8 cellular contexts compared by ENCODE assay signal in genomic region chr7:139645572-139646523, GRCh38.
DNase-seq lines count a peak whose midpoint lies in the region; ATAC-seq, FAIRE-seq and TF ChIP-seq lines count a peak whose summit lies in the region.

No MANE protein-coding gene starts in this region.

- H2AFZ ChIP-seq in mammary epithelial cell (ENCODE audit: low read depth, low read length) = no peak overlapping the region

- CTCF ChIA-PET in WTC11 (lab: Charles Lee) (interaction anchor here (0.6 to 4.2 kb wide), 56 partner anchors 9 to 372 kb away, joined by 3 to 51 read pairs (median 4); partner anchors contain the start of gene HIPK2), mammary epithelial cell (lab: Charles Lee; ENCODE audit: low non-redundant PET) (interaction anchor here (0.6 to 0.7 kb wide), 2 partner anchors 78 to 358 kb away, joined by 3 read pairs; no protein-coding TSS in a partner anchor)

- no peaks in the 10 kb centered on the region for H3K27me3 Mint-ChIP-seq in WTC11 (ENCODE audit: low read depth)

- H3K79me2 ChIP-seq in mammary epithelial cell (ENCODE audit: insufficient read depth, low read length) = peaks cover 44% of the 10 kb centered on the region

- H3K4me1 ChIP-seq in mammary epithelial cell (ENCODE audit: insufficient read depth, low read length) = peaks cover 5% of the 10 kb centered on the region

- peak; percentile 92 for TF ChIP-seq CTCF in WTC11 (IDR thresholded peaks at IDR 0.05)
- peak; percentile 85 to 94 for TF ChIP-seq CTCF in mammary epithelial cell (conservative IDR thresholded peaks at IDR 0.05 in 1 of 2, IDR thresholded peaks at IDR 0.05 in 1 of 2; ENCODE audit: extremely low read depth in 1 of 2, insufficient read depth in 1 of 2, low read depth in 1 of 2, low read length in 2 of 2)

- H3K4me1 Mint-ChIP-seq in WTC11 = peaks cover 30% of the 10 kb centered on the region

- H3K36me3 Mint-ChIP-seq in WTC11 = no peaks in the 10 kb centered on the region

- no peak overlapping the region for H3K27ac ChIP-seq in mammary epithelial cell (ENCODE audit: insufficient read depth, low read depth, low read length)

- H3K4me2 ChIP-seq in mammary epithelial cell (ENCODE audit: insufficient read depth, low read depth, low read length) = no peak overlapping the region

- intact Hi-C loops in mammary epithelial cell (cut with micrococcal nuclease) = loop anchor here (1.0 to 5.0 kb wide), 7 partner anchors 51 to 356 kb away; no protein-coding TSS in a partner anchor

- H3K9me3 Mint-ChIP-seq in WTC11 = no peaks in the 10 kb centered on the region

- POLR2A ChIA-PET in WTC11 (lab: Charles Lee) = interaction anchor here (0.7 kb wide), 1 partner anchor 16 kb away, joined by 8 read pairs; no protein-coding TSS in a partner anchor

- BruUV-seq in mammary epithelial cell (replicated peaks; lab: Mats Ljungman, UMichigan) = no TSS peak

- ATAC-seq in GM21717 (IDR thresholded peaks at IDR 0.05; ENCODE audit: unreplicated experiment) = peak; percentile 36
- ATAC-seq in WTC11 = peak; percentile 77
- no peak for ATAC-seq in HG03139 (IDR thresholded peaks at IDR 0.05; ENCODE audit: unreplicated experiment)

- dilution Hi-C loops in mammary epithelial cell (cut with HindIII; ENCODE audit: low sequenced_read_pairs) = no loop called here

- H3K9me3 ChIP-seq in mammary epithelial cell (replicated peaks; ENCODE audit: insufficient read depth, low read length) = no peaks in the 10 kb centered on the region

- FAIRE-seq in A204.1 (lab: Jason Lieb, UNC) = peak; percentile 86

- peaks cover 7% of the 10 kb centered on the region for H3K36me3 ChIP-seq in mammary epithelial cell (ENCODE audit: insufficient read depth, low read length)

- no peaks in the 10 kb centered on the region for H3K27me3 ChIP-seq in mammary epithelial cell (ENCODE audit: insufficient read depth, low read length)

- no peaks in the 10 kb centered on the region for H4K20me1 ChIP-seq in mammary epithelial cell (ENCODE audit: insufficient read depth, low read length)

- no peak overlapping the region for H3K9ac ChIP-seq in mammary epithelial cell (ENCODE audit: insufficient read depth, low read length)

- no peak overlapping the region for H3K4me3 ChIP-seq in mammary epithelial cell (replicated peaks in 1 of 3; ENCODE audit: insufficient read depth in 1 of 3, low read depth in 2 of 3, low read length in 3 of 3)

- peak; percentile 55 for DNase-seq in NCI-H2196 treated with DMSO at 0.1 percent for 48 hours (lab: John Stamatoyannopoulos, UW; ENCODE audit: unreplicated experiment)
- DNase-seq in WTC11 (ENCODE audit: low spot score) = peak; percentile 91
- peak; percentile 57 for DNase-seq in mammary epithelial cell
- DNase-seq in islet precursor cell = peak; percentile 90
- peak; percentile 91 for DNase-seq in stimulated activated CD4-positive, alpha-beta T cell treated with anti-CD3 and anti-CD28 coated beads, Interleukin-15, amount 100 ng/mL, for 24 hours

- 75% methylated on average over 11 of the region's 19 CpGs for WGBS in mammary epithelial cell (ENCODE audit: low coverage, missing lambda C conversion rate)

- H3K27ac Mint-ChIP-seq in WTC11 = no peak overlapping the region

- in situ Hi-C loops in mammary epithelial cell (cut with MboI; ENCODE audit: low sequenced_read_pairs in 2 of 2) = loop anchor here in 1 of 2 donors (10.0 kb wide), 1 partner anchor 359 kb away; no protein-coding TSS in a partner anchor

- no peak overlapping the region for H3K4me3 Mint-ChIP-seq in WTC11

TF ChIP-seq in WTC11, 78 proteins besides CTCF, POLR2A, EP300 and RAD21:
- no peak for TF ChIP-seq SP1 (CRISPR knock-in tag; conservative IDR thresholded peaks at IDR 0.05)
- no peak for TF ChIP-seq ARID4B (CRISPR knock-in tag; IDR thresholded peaks at IDR 0.05; ENCODE audit: borderline replicate concordance)
- 0 out of 2 replicates have a peak, but pooled peaks have one; percentile 49 for TF ChIP-seq ZNF121 (CRISPR knock-in tag; IDR thresholded peaks at IDR 0.05)
- TF ChIP-seq ZNF219 (CRISPR knock-in tag; IDR thresholded peaks at IDR 0.05; ENCODE audit: borderline replicate concordance) = no peak
- no peak for TF ChIP-seq TEAD1 (CRISPR knock-in tag; IDR thresholded peaks at IDR 0.05)
- TF ChIP-seq E2F1 (CRISPR knock-in tag; IDR thresholded peaks at IDR 0.05) = no peak
- TF ChIP-seq MLX (CRISPR knock-in tag; IDR thresholded peaks at IDR 0.05) = no peak
TF ChIP-seq in WTC11: peak in this region for 1.
